ENCODE assay signal across 2 cellular contexts in the genomic region with DNA sequence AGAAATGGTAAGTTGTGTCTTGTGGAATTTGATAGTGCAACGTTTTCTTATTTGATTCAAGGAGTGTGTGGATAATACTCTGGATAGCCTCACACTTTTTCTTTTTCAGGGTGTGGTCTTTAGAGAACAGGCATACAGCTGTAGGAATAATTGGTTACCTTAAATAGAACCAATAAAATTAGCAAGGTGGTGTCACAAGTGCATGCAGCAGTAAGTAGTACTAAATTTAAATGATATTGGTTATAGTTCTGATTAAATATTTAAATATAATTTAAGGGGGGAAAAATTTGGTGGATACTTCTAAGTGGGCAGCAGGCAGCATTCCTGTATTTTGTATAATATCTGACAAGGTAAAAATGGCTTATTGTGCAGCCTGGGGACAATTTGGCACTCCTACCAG.
TF ChIP-seq lines count a peak whose summit lies in the region.

No MANE protein-coding gene starts in this region.

TF ChIP-seq in SK-N-SH, 30 proteins besides CTCF, POLR2A, EP300 and RAD21 (continued from another document):
- TF ChIP-seq, protein P1, sequence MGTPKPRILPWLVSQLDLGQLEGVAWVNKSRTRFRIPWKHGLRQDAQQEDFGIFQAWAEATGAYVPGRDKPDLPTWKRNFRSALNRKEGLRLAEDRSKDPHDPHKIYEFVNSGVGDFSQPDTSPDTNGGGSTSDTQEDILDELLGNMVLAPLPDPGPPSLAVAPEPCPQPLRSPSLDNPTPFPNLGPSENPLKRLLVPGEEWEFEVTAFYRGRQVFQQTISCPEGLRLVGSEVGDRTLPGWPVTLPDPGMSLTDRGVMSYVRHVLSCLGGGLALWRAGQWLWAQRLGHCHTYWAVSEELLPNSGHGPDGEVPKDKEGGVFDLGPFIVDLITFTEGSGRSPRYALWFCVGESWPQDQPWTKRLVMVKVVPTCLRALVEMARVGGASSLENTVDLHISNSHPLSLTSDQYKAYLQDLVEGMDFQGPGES (IDR thresholded peaks at IDR 0.05; ENCODE audit: low read depth, low read length) = no peak
- TF ChIP-seq, protein P2, sequence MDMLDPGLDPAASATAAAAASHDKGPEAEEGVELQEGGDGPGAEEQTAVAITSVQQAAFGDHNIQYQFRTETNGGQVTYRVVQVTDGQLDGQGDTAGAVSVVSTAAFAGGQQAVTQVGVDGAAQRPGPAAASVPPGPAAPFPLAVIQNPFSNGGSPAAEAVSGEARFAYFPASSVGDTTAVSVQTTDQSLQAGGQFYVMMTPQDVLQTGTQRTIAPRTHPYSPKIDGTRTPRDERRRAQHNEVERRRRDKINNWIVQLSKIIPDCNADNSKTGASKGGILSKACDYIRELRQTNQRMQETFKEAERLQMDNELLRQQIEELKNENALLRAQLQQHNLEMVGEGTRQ (IDR thresholded peaks at IDR 0.05; ENCODE audit: borderline replicate concordance, low read depth, low read length) = no peak
- TF ChIP-seq GATA2 (CRISPR knock-in tag; IDR thresholded peaks at IDR 0.05) (no peak), FOXM1 (IDR thresholded peaks at IDR 0.05; ENCODE audit: low read depth) (no peak), TCF12 (IDR thresholded peaks at IDR 0.05) (no peak), CHD2 (IDR thresholded peaks at IDR 0.05; ENCODE audit: low read length, partially characterized antibody) (no peak), EZH2phosphoT487 (IDR thresholded peaks at IDR 0.05; ENCODE audit: borderline replicate concordance, low read depth) (no peak), MXI1 (IDR thresholded peaks at IDR 0.05; ENCODE audit: low read depth, low read length) (no peak), RXRA (IDR thresholded peaks at IDR 0.05; ENCODE audit: borderline replicate concordance, low read depth) (no peak), FOSL2 (IDR thresholded peaks at IDR 0.05; ENCODE audit: borderline replicate concordance, low read depth) (no peak), YY1 (IDR thresholded peaks at IDR 0.05; ENCODE audit: low read depth) (no peak), SIN3A (IDR thresholded peaks at IDR 0.05; ENCODE audit: borderline replicate concordance, low read depth, low read length) (no peak)
- TF ChIP-seq, protein P3, sequence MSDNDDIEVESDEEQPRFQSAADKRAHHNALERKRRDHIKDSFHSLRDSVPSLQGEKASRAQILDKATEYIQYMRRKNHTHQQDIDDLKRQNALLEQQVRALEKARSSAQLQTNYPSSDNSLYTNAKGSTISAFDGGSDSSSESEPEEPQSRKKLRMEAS (IDR thresholded peaks at IDR 0.05; ENCODE audit: low read depth) = no peak
- TF ChIP-seq, protein P4, sequence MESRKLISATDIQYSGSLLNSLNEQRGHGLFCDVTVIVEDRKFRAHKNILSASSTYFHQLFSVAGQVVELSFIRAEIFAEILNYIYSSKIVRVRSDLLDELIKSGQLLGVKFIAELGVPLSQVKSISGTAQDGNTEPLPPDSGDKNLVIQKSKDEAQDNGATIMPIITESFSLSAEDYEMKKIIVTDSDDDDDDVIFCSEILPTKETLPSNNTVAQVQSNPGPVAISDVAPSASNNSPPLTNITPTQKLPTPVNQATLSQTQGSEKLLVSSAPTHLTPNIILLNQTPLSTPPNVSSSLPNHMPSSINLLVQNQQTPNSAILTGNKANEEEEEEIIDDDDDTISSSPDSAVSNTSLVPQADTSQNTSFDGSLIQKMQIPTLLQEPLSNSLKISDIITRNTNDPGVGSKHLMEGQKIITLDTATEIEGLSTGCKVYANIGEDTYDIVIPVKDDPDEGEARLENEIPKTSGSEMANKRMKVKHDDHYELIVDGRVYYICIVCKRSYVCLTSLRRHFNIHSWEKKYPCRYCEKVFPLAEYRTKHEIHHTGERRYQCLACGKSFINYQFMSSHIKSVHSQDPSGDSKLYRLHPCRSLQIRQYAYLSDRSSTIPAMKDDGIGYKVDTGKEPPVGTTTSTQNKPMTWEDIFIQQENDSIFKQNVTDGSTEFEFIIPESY (IDR thresholded peaks at IDR 0.05; ENCODE audit: borderline replicate concordance, low read depth) = no peak
- TF ChIP-seq, protein P5, sequence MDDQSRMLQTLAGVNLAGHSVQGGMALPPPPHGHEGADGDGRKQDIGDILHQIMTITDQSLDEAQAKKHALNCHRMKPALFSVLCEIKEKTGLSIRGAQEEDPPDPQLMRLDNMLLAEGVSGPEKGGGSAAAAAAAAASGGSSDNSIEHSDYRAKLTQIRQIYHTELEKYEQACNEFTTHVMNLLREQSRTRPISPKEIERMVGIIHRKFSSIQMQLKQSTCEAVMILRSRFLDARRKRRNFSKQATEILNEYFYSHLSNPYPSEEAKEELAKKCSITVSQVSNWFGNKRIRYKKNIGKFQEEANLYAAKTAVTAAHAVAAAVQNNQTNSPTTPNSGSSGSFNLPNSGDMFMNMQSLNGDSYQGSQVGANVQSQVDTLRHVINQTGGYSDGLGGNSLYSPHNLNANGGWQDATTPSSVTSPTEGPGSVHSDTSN (IDR thresholded peaks at IDR 0.05) = no peak
TF ChIP-seq in SK-N-SH: peak in this region for 0.

TF ChIP-seq in SK-N-SH treated with all-trans-retinoic acid at 6 μM for 48 hours, 23 proteins besides CTCF, POLR2A, EP300 and RAD21 (continued from another document):
- TF ChIP-seq, protein P6, sequence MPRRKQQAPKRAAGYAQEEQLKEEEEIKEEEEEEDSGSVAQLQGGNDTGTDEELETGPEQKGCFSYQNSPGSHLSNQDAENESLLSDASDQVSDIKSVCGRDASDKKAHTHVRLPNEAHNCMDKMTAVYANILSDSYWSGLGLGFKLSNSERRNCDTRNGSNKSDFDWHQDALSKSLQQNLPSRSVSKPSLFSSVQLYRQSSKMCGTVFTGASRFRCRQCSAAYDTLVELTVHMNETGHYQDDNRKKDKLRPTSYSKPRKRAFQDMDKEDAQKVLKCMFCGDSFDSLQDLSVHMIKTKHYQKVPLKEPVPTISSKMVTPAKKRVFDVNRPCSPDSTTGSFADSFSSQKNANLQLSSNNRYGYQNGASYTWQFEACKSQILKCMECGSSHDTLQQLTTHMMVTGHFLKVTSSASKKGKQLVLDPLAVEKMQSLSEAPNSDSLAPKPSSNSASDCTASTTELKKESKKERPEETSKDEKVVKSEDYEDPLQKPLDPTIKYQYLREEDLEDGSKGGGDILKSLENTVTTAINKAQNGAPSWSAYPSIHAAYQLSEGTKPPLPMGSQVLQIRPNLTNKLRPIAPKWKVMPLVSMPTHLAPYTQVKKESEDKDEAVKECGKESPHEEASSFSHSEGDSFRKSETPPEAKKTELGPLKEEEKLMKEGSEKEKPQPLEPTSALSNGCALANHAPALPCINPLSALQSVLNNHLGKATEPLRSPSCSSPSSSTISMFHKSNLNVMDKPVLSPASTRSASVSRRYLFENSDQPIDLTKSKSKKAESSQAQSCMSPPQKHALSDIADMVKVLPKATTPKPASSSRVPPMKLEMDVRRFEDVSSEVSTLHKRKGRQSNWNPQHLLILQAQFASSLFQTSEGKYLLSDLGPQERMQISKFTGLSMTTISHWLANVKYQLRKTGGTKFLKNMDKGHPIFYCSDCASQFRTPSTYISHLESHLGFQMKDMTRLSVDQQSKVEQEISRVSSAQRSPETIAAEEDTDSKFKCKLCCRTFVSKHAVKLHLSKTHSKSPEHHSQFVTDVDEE (CRISPR knock-in tag; IDR thresholded peaks at IDR 0.05) = no peak
- TF ChIP-seq TCF4 (CRISPR knock-in tag; IDR thresholded peaks at IDR 0.05; ENCODE audit: borderline replicate concordance) = no peak
- TF ChIP-seq, protein P7, sequence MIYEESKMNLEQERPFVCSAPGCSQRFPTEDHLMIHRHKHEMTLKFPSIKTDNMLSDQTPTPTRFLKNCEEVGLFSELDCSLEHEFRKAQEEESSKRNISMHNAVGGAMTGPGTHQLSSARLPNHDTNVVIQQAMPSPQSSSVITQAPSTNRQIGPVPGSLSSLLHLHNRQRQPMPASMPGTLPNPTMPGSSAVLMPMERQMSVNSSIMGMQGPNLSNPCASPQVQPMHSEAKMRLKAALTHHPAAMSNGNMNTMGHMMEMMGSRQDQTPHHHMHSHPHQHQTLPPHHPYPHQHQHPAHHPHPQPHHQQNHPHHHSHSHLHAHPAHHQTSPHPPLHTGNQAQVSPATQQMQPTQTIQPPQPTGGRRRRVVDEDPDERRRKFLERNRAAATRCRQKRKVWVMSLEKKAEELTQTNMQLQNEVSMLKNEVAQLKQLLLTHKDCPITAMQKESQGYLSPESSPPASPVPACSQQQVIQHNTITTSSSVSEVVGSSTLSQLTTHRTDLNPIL (CRISPR knock-in tag; IDR thresholded peaks at IDR 0.05; ENCODE audit: low read depth) = no peak
- TF ChIP-seq ARNTL (CRISPR knock-in tag; IDR thresholded peaks at IDR 0.05; ENCODE audit: borderline replicate concordance, low read depth) = no peak
- TF ChIP-seq, protein P8, sequence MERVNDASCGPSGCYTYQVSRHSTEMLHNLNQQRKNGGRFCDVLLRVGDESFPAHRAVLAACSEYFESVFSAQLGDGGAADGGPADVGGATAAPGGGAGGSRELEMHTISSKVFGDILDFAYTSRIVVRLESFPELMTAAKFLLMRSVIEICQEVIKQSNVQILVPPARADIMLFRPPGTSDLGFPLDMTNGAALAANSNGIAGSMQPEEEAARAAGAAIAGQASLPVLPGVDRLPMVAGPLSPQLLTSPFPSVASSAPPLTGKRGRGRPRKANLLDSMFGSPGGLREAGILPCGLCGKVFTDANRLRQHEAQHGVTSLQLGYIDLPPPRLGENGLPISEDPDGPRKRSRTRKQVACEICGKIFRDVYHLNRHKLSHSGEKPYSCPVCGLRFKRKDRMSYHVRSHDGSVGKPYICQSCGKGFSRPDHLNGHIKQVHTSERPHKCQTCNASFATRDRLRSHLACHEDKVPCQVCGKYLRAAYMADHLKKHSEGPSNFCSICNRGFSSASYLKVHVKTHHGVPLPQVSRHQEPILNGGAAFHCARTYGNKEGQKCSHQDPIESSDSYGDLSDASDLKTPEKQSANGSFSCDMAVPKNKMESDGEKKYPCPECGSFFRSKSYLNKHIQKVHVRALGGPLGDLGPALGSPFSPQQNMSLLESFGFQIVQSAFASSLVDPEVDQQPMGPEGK (CRISPR knock-in tag; IDR thresholded peaks at IDR 0.05; ENCODE audit: borderline replicate concordance) = no peak
- no peak for TF ChIP-seq TOX (CRISPR knock-in tag; IDR thresholded peaks at IDR 0.05; ENCODE audit: borderline replicate concordance)
- TF ChIP-seq ZNF565 (CRISPR knock-in tag; conservative IDR thresholded peaks at IDR 0.05; ENCODE audit: low read depth) = no peak
- TF ChIP-seq, protein P9, sequence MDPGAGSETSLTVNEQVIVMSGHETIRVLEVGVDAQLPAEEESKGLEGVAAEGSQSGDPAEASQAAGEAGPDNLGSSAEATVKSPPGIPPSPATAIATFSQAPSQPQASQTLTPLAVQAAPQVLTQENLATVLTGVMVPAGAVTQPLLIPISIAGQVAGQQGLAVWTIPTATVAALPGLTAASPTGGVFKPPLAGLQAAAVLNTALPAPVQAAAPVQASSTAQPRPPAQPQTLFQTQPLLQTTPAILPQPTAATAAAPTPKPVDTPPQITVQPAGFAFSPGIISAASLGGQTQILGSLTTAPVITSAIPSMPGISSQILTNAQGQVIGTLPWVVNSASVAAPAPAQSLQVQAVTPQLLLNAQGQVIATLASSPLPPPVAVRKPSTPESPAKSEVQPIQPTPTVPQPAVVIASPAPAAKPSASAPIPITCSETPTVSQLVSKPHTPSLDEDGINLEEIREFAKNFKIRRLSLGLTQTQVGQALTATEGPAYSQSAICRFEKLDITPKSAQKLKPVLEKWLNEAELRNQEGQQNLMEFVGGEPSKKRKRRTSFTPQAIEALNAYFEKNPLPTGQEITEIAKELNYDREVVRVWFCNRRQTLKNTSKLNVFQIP (CRISPR knock-in tag; IDR thresholded peaks at IDR 0.05; ENCODE audit: borderline replicate concordance, low read depth) = no peak
- TF ChIP-seq GLIS3 (CRISPR knock-in tag; IDR thresholded peaks at IDR 0.05) = no peak
